In genomic region chr1:91884459-91885290, GRCh38 we compare ENCODE assay signal across 8 cellular contexts. TPM values are rescaled to one million over a fixed set of nuclear protein-coding genes. Genes with fewer than 3 reads are reported as not detected.
DNase-seq lines count a peak whose midpoint lies in the region; ATAC-seq and TF ChIP-seq lines count a peak whose summit lies in the region.

No MANE protein-coding gene starts in this region.

- peak; percentile 37 to 62 for ATAC-seq in activated CD4-positive, CD25-positive, alpha-beta regulatory T cell treated with anti-CD3 and anti-CD28 coated beads, Interleukin-2, amount 50 U/mL, for 24 hours
- ATAC-seq in HG02610 (IDR thresholded peaks at IDR 0.05; ENCODE audit: unreplicated experiment): no peak

- intact Hi-C loops in testis (cut with DNase I; ENCODE audit: low total_unique reads) (no loop called here), posterior vena cava (cut with DNase I) (no loop called here)

- H3K36me3 ChIP-seq in duodenal mucosa (ENCODE audit: control insufficient read depth in 1 of 2, insufficient read depth in 2 of 2, low read length in 2 of 2) (no peaks in the 10 kb centered on the region), mesodermal cell (ENCODE audit: control insufficient read depth, insufficient read depth, low read length) (no peaks in the 10 kb centered on the region), testis (ENCODE audit: low read depth, missing control alignments) (no peaks in the 10 kb centered on the region)

- peaks cover 0 to 8% of the 10 kb centered on the region in 2 donors for H3K27me3 ChIP-seq in duodenal mucosa (ENCODE audit: control insufficient read depth in 1 of 2, insufficient read depth in 2 of 2, low read length in 2 of 2)
- no peaks in the 10 kb centered on the region for H3K27me3 ChIP-seq in testis

- peaks cover 12 to 20% of the 10 kb centered on the region in 2 donors for H3K4me1 ChIP-seq in duodenal mucosa (ENCODE audit: control insufficient read depth in 1 of 2, insufficient read depth in 2 of 2, low read length in 2 of 2)
- H3K4me1 ChIP-seq in mesodermal cell (ENCODE audit: control insufficient read depth, insufficient read depth, low read length, poor library complexity, severe bottlenecking): peaks cover 2% of the 10 kb centered on the region
- H3K4me1 ChIP-seq in testis: no peaks in the 10 kb centered on the region

- TF ChIP-seq CTCF in AG04449 (IDR thresholded peaks at IDR 0.05; ENCODE audit: insufficient read depth, low read length, missing control alignments) (no peak), HFF-Myc (IDR thresholded peaks at IDR 0.05; ENCODE audit: low read depth, low read length, missing control alignments) (no peak), testis (IDR thresholded peaks at IDR 0.05) (no peak)

- H3K27ac ChIP-seq in duodenal mucosa (ENCODE audit: low read depth, low read length) (peak overlapping the region; percentile 82), mesodermal cell (ENCODE audit: low read depth, low read length, severe bottlenecking) (no peak overlapping the region), testis (peak overlapping the region; percentile 89 to 94)

- WGBS in mesodermal cell (ENCODE audit: insufficient coverage in 2 of 2), 2 experiments: 9 to 14% methylated on average over 22 of the region's 25 CpGs
- 5 to 8% methylated on average over 21 to 25 of the region's 25 CpGs for WGBS in testis, 2 donors

- H3K9me3 ChIP-seq in duodenal mucosa (ENCODE audit: control insufficient read depth in 1 of 2, low read length in 2 of 2) (no peaks in the 10 kb centered on the region), mesodermal cell (ENCODE audit: control insufficient read depth, low read length) (no peaks in the 10 kb centered on the region), testis (no peaks in the 10 kb centered on the region)

- peak overlapping the region; percentile 76 for H3K4me3 ChIP-seq in AG04449 (ENCODE audit: low read depth, low read length)
- peak overlapping the region; percentile 81 for H3K4me3 ChIP-seq in HFF-Myc (replicated peaks; ENCODE audit: low read depth, low read length)
- H3K4me3 ChIP-seq in duodenal mucosa (ENCODE audit: low read depth in 1 of 2, low read length in 2 of 2): peak overlapping the region; percentile 83 to 89
- peak overlapping the region; percentile 82 for H3K4me3 ChIP-seq in mesodermal cell (ENCODE audit: extremely low read depth, insufficient read depth, low read length, poor library complexity, severe bottlenecking)
- peak overlapping the region; percentile 84 to 92 for H3K4me3 ChIP-seq in testis

- CTCF ChIA-PET in AG04449 (lab: Yijun Ruan, JAX): interaction anchor here (0.6 to 5.6 kb wide), 39 partner anchors 7 to 383 kb away, joined by 3 to 81 read pairs (median 4); no protein-coding TSS in a partner anchor

- DNase-seq in AG04449 (ENCODE audit: low read depth, low spot score) (no peak), HFF-Myc (ENCODE audit: extremely low read depth, low read depth) (no peak), testis (peak; percentile 36), posterior vena cava (ENCODE audit: low spot score) (no peak)

- peak overlapping the region; percentile 62 to 82 for H3K9ac ChIP-seq in duodenal mucosa (ENCODE audit: low read depth in 1 of 2, low read length in 2 of 2)

- POLR2A ChIA-PET in AG04449 (lab: Yijun Ruan, JAX): interaction anchor here (0.7 to 1.6 kb wide), 4 partner anchors 16 to 302 kb away, joined by 3 read pairs; no protein-coding TSS in a partner anchor

- TF ChIP-seq POLR2A in testis (IDR thresholded peaks at IDR 0.05): no peak

RNA-seq across cellular contexts. Expression of gene TGFBR3, which starts 1.3 kb away (rescaled TPM):
- 23.0 TPM for polyA plus RNA-seq in mesodermal cell (2013, experiment 1 of 2)
- polyA plus RNA-seq in mesodermal cell (2013, experiment 2 of 2): 26.3 TPM
- total RNA-seq in testis (10 to 100 TPM; 24.0 to 34.7 TPM), posterior vena cava (100 to 1,000 TPM in 1 of 2 donors, 10 to 100 TPM in 1; 86.7 to 106 TPM)
- 37.2 TPM for polyA plus RNA-seq in testis (ENCODE audit: insufficient read depth, low read depth, low replicate concordance)
